In genomic region chr4:172982151-172982590, GRCh38 we compare ENCODE assay signal across 8 cellular contexts.
DNase-seq lines count a peak whose midpoint lies in the region; ATAC-seq and TF ChIP-seq lines count a peak whose summit lies in the region.

No MANE protein-coding gene starts in this region.

- no peak for TF ChIP-seq POLR2A in prostate gland (IDR thresholded peaks at IDR 0.05)

- peak; percentile 78 for DNase-seq in astrocyte of the cerebellum (ENCODE audit: low read depth)
- peak; percentile 86 for DNase-seq in prostate gland (ENCODE audit: low spot score)
- DNase-seq in HuH-7 (ENCODE audit: low spot score) = no peak
- no peak for DNase-seq in BE2C
- no peak for DNase-seq in head of caudate nucleus
- no peak for DNase-seq in anterior cingulate cortex (lab: John Stamatoyannopoulos, UW)

- H3K27me3 ChIP-seq in prostate gland (replicated peaks; ENCODE audit: insufficient read depth) (no peaks in the 10 kb centered on the region), BE2C (no peaks in the 10 kb centered on the region)

- no peak overlapping the region for H3K4me3 ChIP-seq in astrocyte of the cerebellum (ENCODE audit: low read depth, low read length)
- no peak overlapping the region for H3K4me3 ChIP-seq in prostate gland
- no peak overlapping the region for H3K4me3 ChIP-seq in BE2C (ENCODE audit: low read depth, low read length)

- H3K4me1 ChIP-seq in prostate gland (replicated peaks) = no peaks in the 10 kb centered on the region
- no peaks in the 10 kb centered on the region for H3K4me1 ChIP-seq in BE2C

- WGBS in prostate gland = 3% methylated on average over 2 of the region's 2 CpGs

- in situ Hi-C loops in astrocyte of the cerebellum (cut with HindIII; ENCODE audit: low sequenced_read_pairs) = no loop called here

- no peak overlapping the region for H3K27ac ChIP-seq in prostate gland

- H3K36me3 ChIP-seq in prostate gland (no peaks in the 10 kb centered on the region), BE2C (no peaks in the 10 kb centered on the region)

- intact Hi-C loops in prostate gland (cut with DNase I) (no loop called here), head of caudate nucleus (cut with DNase I) (no loop called here)

- ATAC-seq in GM18519 (IDR thresholded peaks at IDR 0.05; ENCODE audit: low FRiP score, unreplicated experiment) (peak; percentile 44), HG03432 (IDR thresholded peaks at IDR 0.05; ENCODE audit: unreplicated experiment) (peak; percentile 61)

- TF ChIP-seq CTCF in astrocyte of the cerebellum (IDR thresholded peaks at IDR 0.05; ENCODE audit: low read depth, low read length, missing control alignments) (no peak), prostate gland (IDR thresholded peaks at IDR 0.05) (no peak), BE2C (IDR thresholded peaks at IDR 0.05; ENCODE audit: low read depth, low read length) (no peak)

- H3K9me3 ChIP-seq in prostate gland (no peaks in the 10 kb centered on the region), BE2C (no peaks in the 10 kb centered on the region; the same call in 1 of the 2 replicates)

Comparison
In these comparisons a context has a peak if more than half of its experiments do, and no peak if none do; other contexts are left out.
1. DNase-seq: peak in astrocyte of the cerebellum (single experiment) and prostate gland (single experiment); none in HuH-7 (single experiment), BE2C (single experiment), head of caudate nucleus (0 of 42) and anterior cingulate cortex (0 of 58).